9 cellular contexts compared by ENCODE assay signal in genomic region chr3:33144433-33144832, GRCh38. TPM values are rescaled to one million over a fixed set of nuclear protein-coding genes. Genes with fewer than 3 reads are reported as not detected.
DNase-seq lines count a peak whose midpoint lies in the region; ATAC-seq, FAIRE-seq and TF ChIP-seq lines count a peak whose summit lies in the region.
"Had no signal": no experiment of that assay in that cellular context is flagged by ENCODE, and none has a peak within 500 bp of the region (broad histone marks: within the 10 kb centered on the region; RNA-seq: fewer than 3 reads in every experiment).

No MANE protein-coding gene starts in this region.

- no peaks in the 10 kb centered on the region for H3K27me3 Mint-ChIP-seq in stimulated activated naive CD8-positive, alpha-beta T cell treated with anti-CD3 and anti-CD28 coated beads, Interleukin-15, amount 100 ng/mL, for 72 hours
- H3K27me3 Mint-ChIP-seq in glutamatergic neuron (ENCODE audit: unreplicated experiment) = peaks cover 2% of the 10 kb centered on the region
- no peaks in the 10 kb centered on the region for H3K27me3 Mint-ChIP-seq in stimulated activated memory B cell treated with anti-CD40 and anti-IgM and Interleukin-4, amounts not matched to agents 10 μg/mL and 1 μg/mL and 100 μg/mL, for 72 hours

- FAIRE-seq in RCC 7860 (lab: Jason Lieb, UNC) = no peak
- FAIRE-seq: G401.6 had no signal

- DNase-seq in stimulated activated naive CD8-positive, alpha-beta T cell treated with anti-CD3 and anti-CD28 coated beads, Interleukin-15, Interleukin-2, amounts not matched to agents 100 U/mL and 50 U/mL, for 24 hours = peak; percentile 35
- DNase-seq in stimulated activated naive CD8-positive, alpha-beta T cell treated with anti-CD3 and anti-CD28 coated beads, Interleukin-15, amount 100 ng/mL, for 72 hours = no peak
- DNase-seq in glutamatergic neuron (no peak), NCI-H146 treated with DMSO at 0.1 percent for 48 hours (lab: John Stamatoyannopoulos, UW; ENCODE audit: unreplicated experiment) (no peak), RCC 7860 (ENCODE audit: low spot score) (no peak), D341Med (ENCODE audit: low spot score) (no peak)

- no peak overlapping the region for H3K4me3 Mint-ChIP-seq in stimulated activated naive CD8-positive, alpha-beta T cell treated with anti-CD3 and anti-CD28 coated beads, Interleukin-15, amount 100 ng/mL, for 72 hours
- no peak overlapping the region for H3K4me3 Mint-ChIP-seq in glutamatergic neuron (ENCODE audit: unreplicated experiment)
- no peak overlapping the region for H3K4me3 Mint-ChIP-seq in stimulated activated memory B cell treated with anti-CD40 and anti-IgM and Interleukin-4, amounts not matched to agents 10 μg/mL and 1 μg/mL and 100 μg/mL, for 72 hours

- TF ChIP-seq CTCF in WI38 (IDR thresholded peaks at IDR 0.05; ENCODE audit: low read depth, low read length) = 0 out of 2 replicates have a peak, but pooled peaks have one; percentile 18
- peak; percentile 18 for TF ChIP-seq CTCF in glutamatergic neuron (IDR thresholded peaks at IDR 0.05; ENCODE audit: partially characterized antibody, unreplicated experiment)

- no peaks in the 10 kb centered on the region for H3K4me1 Mint-ChIP-seq in stimulated activated naive CD8-positive, alpha-beta T cell treated with anti-CD3 and anti-CD28 coated beads, Interleukin-15, amount 100 ng/mL, for 72 hours
- H3K4me1 Mint-ChIP-seq in glutamatergic neuron (ENCODE audit: low read depth, unreplicated experiment) = peaks cover 8% of the 10 kb centered on the region
- peaks cover 6% of the 10 kb centered on the region for H3K4me1 Mint-ChIP-seq in stimulated activated memory B cell treated with anti-CD40 and anti-IgM and Interleukin-4, amounts not matched to agents 10 μg/mL and 1 μg/mL and 100 μg/mL, for 72 hours

- H3K4me3 ChIP-seq in WI38 (ENCODE audit: low read depth, low read length) = no peak overlapping the region

- H3K36me3 Mint-ChIP-seq in glutamatergic neuron (ENCODE audit: unreplicated experiment) = peaks cover 5% of the 10 kb centered on the region
- H3K36me3 Mint-ChIP-seq in stimulated activated memory B cell treated with anti-CD40 and anti-IgM and Interleukin-4, amounts not matched to agents 10 μg/mL and 1 μg/mL and 100 μg/mL, for 72 hours = peaks cover 46% of the 10 kb centered on the region

- no peak overlapping the region for H3K27ac Mint-ChIP-seq in stimulated activated naive CD8-positive, alpha-beta T cell treated with anti-CD3 and anti-CD28 coated beads, Interleukin-15, amount 100 ng/mL, for 72 hours
- H3K27ac Mint-ChIP-seq in glutamatergic neuron (ENCODE audit: unreplicated experiment) = no peak overlapping the region
- no peak overlapping the region for H3K27ac Mint-ChIP-seq in stimulated activated memory B cell treated with anti-CD40 and anti-IgM and Interleukin-4, amounts not matched to agents 10 μg/mL and 1 μg/mL and 100 μg/mL, for 72 hours

- ATAC-seq in stimulated activated naive CD8-positive, alpha-beta T cell treated with anti-CD3 and anti-CD28 coated beads, Interleukin-15, Interleukin-2, amounts not matched to agents 100 U/mL and 50 U/mL, for 24 hours = no peak
- ATAC-seq in stimulated activated naive CD8-positive, alpha-beta T cell treated with anti-CD3 and anti-CD28 coated beads, Interleukin-15, amount 100 ng/mL, for 72 hours = no peak
- ATAC-seq in stimulated activated memory B cell treated with anti-CD40 and anti-IgM and Interleukin-4, amounts not matched to agents 10 μg/mL and 1 μg/mL and 100 μg/mL, for 72 hours = no peak

- H3K9me3 Mint-ChIP-seq in stimulated activated naive CD8-positive, alpha-beta T cell treated with anti-CD3 and anti-CD28 coated beads, Interleukin-15, amount 100 ng/mL, for 72 hours = peaks cover 6 to 8% of the 10 kb centered on the region in 2 donors
- H3K9me3 Mint-ChIP-seq in glutamatergic neuron (ENCODE audit: unreplicated experiment) = peaks cover 4% of the 10 kb centered on the region
- no peaks in the 10 kb centered on the region for H3K9me3 Mint-ChIP-seq in stimulated activated memory B cell treated with anti-CD40 and anti-IgM and Interleukin-4, amounts not matched to agents 10 μg/mL and 1 μg/mL and 100 μg/mL, for 72 hours

RNA-seq across cellular contexts. Expression of gene CRTAP, which starts 30.6 kb away (rescaled TPM):
- total RNA-seq in glutamatergic neuron (ENCODE audit: unreplicated experiment) = 43.2 TPM

RNA-seq across cellular contexts. Expression of gene GLB1, which starts 47.5 kb away (rescaled TPM):
- total RNA-seq in glutamatergic neuron (ENCODE audit: unreplicated experiment) = 33.0 TPM

RNA-seq across cellular contexts. Expression of gene TMPPE, which starts 47.5 kb away (rescaled TPM):
- total RNA-seq in glutamatergic neuron (ENCODE audit: unreplicated experiment) = 7.7 TPM
